1 cellular context compared by ENCODE assay signal in genomic region chr12:132581348-132582057, GRCh38.
A peak's percentile ranks its signal among the peaks of the same experiment; 100 is the strongest.
TF ChIP-seq lines count a peak whose summit lies in the region.

No MANE protein-coding gene starts in this region.

TF ChIP-seq in K562, 482 proteins besides CTCF, POLR2A, EP300 and RAD21:
- TF ChIP-seq POLR2G (IDR thresholded peaks at IDR 0.05; ENCODE audit: low read depth, low read length) (peak; percentile 43; the same call in 1 of the 2 replicates), HIVEP1 (CRISPR knock-in tag; IDR thresholded peaks at IDR 0.05) (no peak)
